Comparison of ENCODE assay signal across 1 cellular context in the genomic region with DNA sequence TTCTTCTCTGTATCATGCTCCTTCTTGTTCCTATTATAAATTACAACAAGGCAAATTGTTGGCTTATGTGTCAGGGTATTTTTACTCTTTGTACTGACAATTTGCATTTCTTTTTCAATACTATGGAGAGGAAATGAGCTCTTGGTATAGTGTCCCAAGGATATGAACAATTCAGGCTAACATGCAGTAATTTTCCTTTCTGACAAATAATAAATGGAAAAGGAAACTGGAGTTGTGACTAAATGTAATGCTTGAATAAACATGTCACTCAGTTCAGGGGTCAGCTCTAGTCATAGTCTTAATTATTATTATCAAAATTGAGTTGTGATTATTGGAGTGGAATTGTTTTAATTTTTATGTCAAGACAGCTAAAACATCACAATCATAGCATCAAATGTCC.
TF ChIP-seq lines count a peak whose summit lies in the region.

No MANE protein-coding gene starts in this region.

TF ChIP-seq in GM12878, 131 proteins besides CTCF, POLR2A, EP300 and RAD21:
- TF ChIP-seq, protein P1, sequence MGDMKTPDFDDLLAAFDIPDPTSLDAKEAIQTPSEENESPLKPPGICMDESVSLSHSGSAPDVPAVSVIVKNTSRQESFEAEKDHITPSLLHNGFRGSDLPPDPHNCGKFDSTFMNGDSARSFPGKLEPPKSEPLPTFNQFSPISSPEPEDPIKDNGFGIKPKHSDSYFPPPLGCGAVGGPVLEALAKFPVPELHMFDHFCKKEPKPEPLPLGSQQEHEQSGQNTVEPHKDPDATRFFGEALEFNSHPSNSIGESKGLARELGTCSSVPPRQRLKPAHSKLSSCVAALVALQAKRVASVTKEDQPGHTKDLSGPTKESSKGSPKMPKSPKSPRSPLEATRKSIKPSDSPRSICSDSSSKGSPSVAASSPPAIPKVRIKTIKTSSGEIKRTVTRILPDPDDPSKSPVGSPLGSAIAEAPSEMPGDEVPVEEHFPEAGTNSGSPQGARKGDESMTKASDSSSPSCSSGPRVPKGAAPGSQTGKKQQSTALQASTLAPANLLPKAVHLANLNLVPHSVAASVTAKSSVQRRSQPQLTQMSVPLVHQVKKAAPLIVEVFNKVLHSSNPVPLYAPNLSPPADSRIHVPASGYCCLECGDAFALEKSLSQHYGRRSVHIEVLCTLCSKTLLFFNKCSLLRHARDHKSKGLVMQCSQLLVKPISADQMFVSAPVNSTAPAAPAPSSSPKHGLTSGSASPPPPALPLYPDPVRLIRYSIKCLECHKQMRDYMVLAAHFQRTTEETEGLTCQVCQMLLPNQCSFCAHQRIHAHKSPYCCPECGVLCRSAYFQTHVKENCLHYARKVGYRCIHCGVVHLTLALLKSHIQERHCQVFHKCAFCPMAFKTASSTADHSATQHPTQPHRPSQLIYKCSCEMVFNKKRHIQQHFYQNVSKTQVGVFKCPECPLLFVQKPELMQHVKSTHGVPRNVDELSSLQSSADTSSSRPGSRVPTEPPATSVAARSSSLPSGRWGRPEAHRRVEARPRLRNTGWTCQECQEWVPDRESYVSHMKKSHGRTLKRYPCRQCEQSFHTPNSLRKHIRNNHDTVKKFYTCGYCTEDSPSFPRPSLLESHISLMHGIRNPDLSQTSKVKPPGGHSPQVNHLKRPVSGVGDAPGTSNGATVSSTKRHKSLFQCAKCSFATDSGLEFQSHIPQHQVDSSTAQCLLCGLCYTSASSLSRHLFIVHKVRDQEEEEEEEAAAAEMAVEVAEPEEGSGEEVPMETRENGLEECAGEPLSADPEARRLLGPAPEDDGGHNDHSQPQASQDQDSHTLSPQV (IDR thresholded peaks at IDR 0.05), result no peak
- no peak for TF ChIP-seq ZZZ3 (IDR thresholded peaks at IDR 0.05; ENCODE audit: control insufficient read depth, insufficient read length, low read depth)
- TF ChIP-seq, protein P2, sequence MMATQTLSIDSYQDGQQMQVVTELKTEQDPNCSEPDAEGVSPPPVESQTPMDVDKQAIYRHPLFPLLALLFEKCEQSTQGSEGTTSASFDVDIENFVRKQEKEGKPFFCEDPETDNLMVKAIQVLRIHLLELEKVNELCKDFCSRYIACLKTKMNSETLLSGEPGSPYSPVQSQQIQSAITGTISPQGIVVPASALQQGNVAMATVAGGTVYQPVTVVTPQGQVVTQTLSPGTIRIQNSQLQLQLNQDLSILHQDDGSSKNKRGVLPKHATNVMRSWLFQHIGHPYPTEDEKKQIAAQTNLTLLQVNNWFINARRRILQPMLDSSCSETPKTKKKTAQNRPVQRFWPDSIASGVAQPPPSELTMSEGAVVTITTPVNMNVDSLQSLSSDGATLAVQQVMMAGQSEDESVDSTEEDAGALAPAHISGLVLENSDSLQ (IDR thresholded peaks at IDR 0.05), result peak; percentile 51; the same call in 1 of the 2 replicates
